In the genomic region with DNA sequence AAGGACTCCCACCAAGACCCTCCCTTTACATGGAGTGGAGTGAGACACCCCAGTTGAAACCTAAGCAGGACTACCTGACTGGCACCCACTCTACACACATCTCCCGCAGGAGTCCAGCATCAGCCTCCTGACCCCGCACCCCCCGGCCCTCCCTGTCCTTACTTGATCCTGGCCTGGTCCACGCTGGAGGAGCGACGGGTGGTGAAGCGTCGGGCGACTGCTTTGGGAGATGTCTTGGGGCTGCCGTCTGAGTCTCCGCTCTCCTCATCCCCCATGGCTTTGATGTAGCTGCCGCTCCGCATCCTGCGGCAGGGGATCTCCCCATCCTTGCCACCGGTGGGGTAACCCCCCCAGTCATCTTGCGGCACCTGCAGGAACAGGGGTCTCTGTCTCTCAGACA, we compare ENCODE assay signal across 25 cellular contexts. TPM values are rescaled to one million over a fixed set of nuclear protein-coding genes. Genes with fewer than 3 reads are reported as not detected.
DNase-seq lines count a peak whose midpoint lies in the region; ATAC-seq, FAIRE-seq and TF ChIP-seq lines count a peak whose summit lies in the region.
"Had no signal": no experiment of that assay in that cellular context is flagged by ENCODE, and none has a peak within 500 bp of the region (broad histone marks: within the 10 kb centered on the region; RNA-seq: fewer than 3 reads in every experiment).

No MANE protein-coding gene starts in this region.

- no peak overlapping the region for H3K27ac Mint-ChIP-seq in activated CD8-positive, alpha-beta memory T cell treated with anti-CD3 and anti-CD28 coated beads, Interleukin-2, amount 10 ng/mL, durations not matched to agents 7 days and 5 days
- H3K27ac Mint-ChIP-seq: B cell; CD4-positive, CD25-positive, alpha-beta regulatory T cell; CD8-positive, alpha-beta T cell; H9 had no signal

- DNase-seq in activated CD8-positive, alpha-beta memory T cell treated with anti-CD3 and anti-CD28 coated beads, Interleukin-2, amount 10 ng/mL, durations not matched to agents 7 days and 5 days: peak; percentile 1
- DNase-seq in activated CD8-positive, alpha-beta memory T cell treated with anti-CD3 and anti-CD28 coated beads, Interleukin-2, amount 50 U/mL, for 48 hours: no peak
- DNase-seq in coronary artery (ENCODE audit: low spot score): peak; percentile 69
- DNase-seq in neuronal stem cell (ENCODE audit: low spot score): no peak
- no peak for DNase-seq in GM12892 (ENCODE audit: insufficient read length)
- no peak for DNase-seq in NCI-H345 treated with DMSO at 0.1 percent for 48 hours (lab: John Stamatoyannopoulos, UW; ENCODE audit: unreplicated experiment)
- no peak for DNase-seq in hippocampal formation (lab: John Stamatoyannopoulos, UW)
- no peak for DNase-seq in T-helper 9 cell
- DNase-seq: Caco-2; CD4-positive, CD25-positive, alpha-beta regulatory T cell; DMS153; DND-41; GM23248; H9 had no signal

- H3K36me3 Mint-ChIP-seq in activated CD8-positive, alpha-beta memory T cell treated with anti-CD3 and anti-CD28 coated beads, Interleukin-2, amount 10 ng/mL, durations not matched to agents 7 days and 5 days: no peaks in the 10 kb centered on the region
- H3K36me3 Mint-ChIP-seq: CD4-positive, CD25-positive, alpha-beta regulatory T cell; CD8-positive, alpha-beta T cell had no signal

- no peak for TF ChIP-seq POLR2A in GM12892 (IDR thresholded peaks at IDR 0.05; ENCODE audit: low read depth, low read length)

- no peak overlapping the region for H2BK15ac ChIP-seq in neuronal stem cell (ENCODE audit: low read length)

- H3K14ac ChIP-seq in neuronal stem cell (ENCODE audit: low read length): no peak overlapping the region

- H2BK120ac ChIP-seq in neuronal stem cell (ENCODE audit: low read depth, low read length): no peak overlapping the region

- H3K18ac ChIP-seq in neuronal stem cell (ENCODE audit: low read length): peak overlapping the region; percentile 13

- H2BK12ac ChIP-seq in neuronal stem cell (ENCODE audit: low read length): no peak overlapping the region

- H3K4me3 ChIP-seq in coronary artery (no peak overlapping the region), neuronal stem cell (ENCODE audit: low read length in 2 of 2) (no peak overlapping the region)
- H3K4me3 ChIP-seq: BLaER1, GM23248 had no signal

- peaks cover 10% of the 10 kb centered on the region for H3K27me3 Mint-ChIP-seq in activated CD8-positive, alpha-beta memory T cell treated with anti-CD3 and anti-CD28 coated beads, Interleukin-2, amount 10 ng/mL, durations not matched to agents 7 days and 5 days

- H4K8ac ChIP-seq in neuronal stem cell (ENCODE audit: low read depth, low read length): no peak overlapping the region

- no peaks in the 10 kb centered on the region for H3K4me1 ChIP-seq in neuronal stem cell (ENCODE audit: control insufficient read depth in 2 of 2, insufficient read depth in 1 of 2, low read depth in 1 of 2, low read length in 2 of 2)
- H3K4me1 ChIP-seq: Caco-2 had no signal

- H2AFZ ChIP-seq in neuronal stem cell (ENCODE audit: low read length): no peak overlapping the region
- H2AFZ ChIP-seq: GM23248 had no signal

- H3K4ac ChIP-seq in neuronal stem cell (ENCODE audit: low read length): no peak overlapping the region

- H3K27ac ChIP-seq in coronary artery (no peak overlapping the region), neuronal stem cell (replicated peaks; ENCODE audit: low read length) (no peak overlapping the region)
- H3K27ac ChIP-seq: 22Rv1, BLaER1, C4-2B, GM23248 had no signal

- no peak overlapping the region for H3K23ac ChIP-seq in neuronal stem cell (ENCODE audit: low read depth, low read length, poor library complexity)

- no peaks in the 10 kb centered on the region for H3K4me1 Mint-ChIP-seq in activated CD8-positive, alpha-beta memory T cell treated with anti-CD3 and anti-CD28 coated beads, Interleukin-2, amount 10 ng/mL, durations not matched to agents 7 days and 5 days
- H3K4me1 Mint-ChIP-seq: B cell; CD4-positive, CD25-positive, alpha-beta regulatory T cell had no signal

- no peak for ATAC-seq in activated CD8-positive, alpha-beta memory T cell treated with anti-CD3 and anti-CD28 coated beads, Interleukin-2, amount 10 ng/mL, durations not matched to agents 7 days and 5 days
- ATAC-seq: CD8-positive, alpha-beta T cell; HCT116 had no signal

- H3K9me3 Mint-ChIP-seq in activated CD8-positive, alpha-beta memory T cell treated with anti-CD3 and anti-CD28 coated beads, Interleukin-2, amount 10 ng/mL, durations not matched to agents 7 days and 5 days (ENCODE audit: low read depth): no peaks in the 10 kb centered on the region
- H3K9me3 Mint-ChIP-seq: CD8-positive, alpha-beta T cell; H9 had no signal

- no peak for TF ChIP-seq CTCF in coronary artery (IDR thresholded peaks at IDR 0.05)

- no peak overlapping the region for H3K4me3 Mint-ChIP-seq in activated CD8-positive, alpha-beta memory T cell treated with anti-CD3 and anti-CD28 coated beads, Interleukin-2, amount 10 ng/mL, durations not matched to agents 7 days and 5 days
- H3K4me3 Mint-ChIP-seq: B cell; CD4-positive, CD25-positive, alpha-beta regulatory T cell; CD8-positive, alpha-beta T cell; H9 had no signal

- CTCF ChIA-PET in activated CD8-positive, alpha-beta memory T cell treated with anti-CD3 and anti-CD28 coated beads, Interleukin-2, amount 10 ng/mL, durations not matched to agents 7 days and 5 days (lab: Charles Lee): no interaction called here

- no peaks in the 10 kb centered on the region for H3K79me1 ChIP-seq in neuronal stem cell (ENCODE audit: low read depth, low read length)

- H3K4me2 ChIP-seq in neuronal stem cell (ENCODE audit: insufficient read depth, low read length, poor library complexity, severe bottlenecking): no peak overlapping the region
- H3K4me2 ChIP-seq: BLaER1 had no signal

- H3K9me3 ChIP-seq in neuronal stem cell (replicated peaks in 1 of 2; ENCODE audit: control insufficient read depth in 2 of 2, insufficient read depth in 1 of 2, low read depth in 1 of 2, low read length in 2 of 2): no peaks in the 10 kb centered on the region
- H3K9me3 ChIP-seq: BLaER1, Caco-2 had no signal

- peaks cover 0 to 6% (median 0%) of the 10 kb centered on the region in 3 experiments for H3K27me3 ChIP-seq in neuronal stem cell (ENCODE audit: control insufficient read depth in 3 of 3, insufficient read depth in 3 of 3, low read depth in 1 of 3, low read length in 3 of 3)
- H3K27me3 ChIP-seq: BLaER1 had no signal

- no peak overlapping the region for H2AK5ac ChIP-seq in neuronal stem cell (ENCODE audit: low read depth, low read length)

- no peak for FAIRE-seq in GM12892 (lab: Jason Lieb, UNC)
- FAIRE-seq: A204.1, G401.6, GM19239, H1 had no signal

- H3K9ac ChIP-seq in neuronal stem cell (ENCODE audit: low read depth, low read length, poor library complexity): no peak overlapping the region
- H3K9ac ChIP-seq: BLaER1, GM23248 had no signal

- no peak overlapping the region for H4K91ac ChIP-seq in neuronal stem cell (ENCODE audit: low read depth, low read length, poor library complexity)

- H3K36me3 ChIP-seq in neuronal stem cell (replicated peaks in 1 of 2; ENCODE audit: control insufficient read depth in 2 of 2, insufficient read depth in 2 of 2, low read length in 2 of 2): no peaks in the 10 kb centered on the region

- no peak overlapping the region for H2BK5ac ChIP-seq in neuronal stem cell (ENCODE audit: low read length)

- no CpG with 5 or more reads among the region's 16 CpGs for WGBS in neuronal stem cell (ENCODE audit: extremely low coverage in 2 of 2, insufficient read length in 2 of 2, insufficient replicate concordance in 1 of 2), 2 donors

RNA-seq across cellular contexts. Expression of a gene that starts 29.5 kb away (rescaled TPM):
- total RNA-seq in activated CD8-positive, alpha-beta memory T cell treated with anti-CD3 and anti-CD28 coated beads, Interleukin-2, amount 10 ng/mL, durations not matched to agents 7 days and 5 days: under 1 TPM; 0.50 to 0.66 TPM
- 1.5 TPM for polyA plus RNA-seq in neuronal stem cell (2013, experiment 1 of 2)
- 1.6 TPM for polyA plus RNA-seq in neuronal stem cell (2013, experiment 2 of 2)
- not detected for polyA plus RNA-seq in GM12892 (2012; ENCODE audit: missing spikeins)
- polyA plus RNA-seq: AG04450, GM23248 had no signal

RNA-seq across cellular contexts. Expression of a gene that starts 40.4 kb away (rescaled TPM):
- total RNA-seq in activated CD8-positive, alpha-beta memory T cell treated with anti-CD3 and anti-CD28 coated beads, Interleukin-2, amount 10 ng/mL, durations not matched to agents 7 days and 5 days: 10 to 100 TPM; 52.7 to 67.2 TPM
- 15.2 TPM for polyA plus RNA-seq in neuronal stem cell (2013, experiment 1 of 2)
- 14.8 TPM for polyA plus RNA-seq in neuronal stem cell (2013, experiment 2 of 2)
- polyA plus RNA-seq in GM12892 (2012; ENCODE audit: missing spikeins): 26.3 TPM

Comparison
In these comparisons a context has a peak if more than half of its experiments do, and no peak if none do; other contexts are left out.
1. DNase-seq: peak in activated CD8-positive, alpha-beta memory T cell treated with anti-CD3 and anti-CD28 coated beads, Interleukin-2, amount 10 ng/mL, durations not matched to agents 7 days and 5 days (single experiment) and coronary artery (single experiment); none in activated CD8-positive, alpha-beta memory T cell treated with anti-CD3 and anti-CD28 coated beads, Interleukin-2, amount 50 U/mL, for 48 hours (single experiment), neuronal stem cell (single experiment), GM12892 (single experiment), NCI-H345 treated with DMSO at 0.1 percent for 48 hours (single experiment), hippocampal formation (0 of 2) and T-helper 9 cell (single experiment).